9 cellular contexts compared by ENCODE assay signal in genomic region chr6:116101790-116102189, GRCh38. TPM values are rescaled to one million over a fixed set of nuclear protein-coding genes. Genes with fewer than 3 reads are reported as not detected.
DNase-seq lines count a peak whose midpoint lies in the region; ATAC-seq and TF ChIP-seq lines count a peak whose summit lies in the region.
"Had no signal": no experiment of that assay in that cellular context is flagged by ENCODE, and none has a peak within 500 bp of the region (broad histone marks: within the 10 kb centered on the region; RNA-seq: fewer than 3 reads in every experiment).

No MANE protein-coding gene starts in this region.

- H2AK9ac ChIP-seq in IMR-90 (replicated peaks; ENCODE audit: low read depth, low read length, poor library complexity), result no peak overlapping the region

- TF ChIP-seq CTCF in AG04450 (IDR thresholded peaks at IDR 0.05; ENCODE audit: low read depth, low read length) (no peak), IMR-90 (conservative IDR thresholded peaks at IDR 0.05; ENCODE audit: low read depth, low read length) (no peak), chondrocyte (IDR thresholded peaks at IDR 0.05) (no peak)

- no peak overlapping the region for H4K91ac ChIP-seq in IMR-90 (ENCODE audit: insufficient read depth, low read depth, low read length)

- H3K4me1 Mint-ChIP-seq in chondrocyte (ENCODE audit: low read depth) (peaks cover 38% of the 10 kb centered on the region), naive B cell (peaks cover 42 to 47% (median 45%) of the 10 kb centered on the region in 3 donors)

- dilution Hi-C loops in IMR-90 (cut with HindIII; ENCODE audit: low sequenced_read_pairs, unreplicated experiment), result no loop called here

- POLR2A ChIA-PET in AG04450 (lab: Yijun Ruan, JAX) (interaction anchor here (1.7 kb wide), 1 partner anchor 89 kb away, joined by 8 read pairs; no protein-coding TSS in a partner anchor), IMR-90 (lab: Charles Lee; ENCODE audit: unreplicated experiment) (no interaction called here)

- H3K36me3 ChIP-seq in IMR-90 (ENCODE audit: control insufficient read depth, insufficient read depth, low read length), result no peaks in the 10 kb centered on the region

- no peaks in the 10 kb centered on the region for H3K9me1 ChIP-seq in IMR-90 (ENCODE audit: insufficient read depth, low read length)

- H3K27ac Mint-ChIP-seq in chondrocyte (ENCODE audit: unreplicated experiment), result peak overlapping the region; percentile 71
- peak overlapping the region; percentile 23 to 97 (median 86) for H3K27ac Mint-ChIP-seq in naive B cell

- intact Hi-C loops in IMR-90 (cut with micrococcal nuclease), result no loop called here

- DNase-seq in AG04450 (ENCODE audit: low read depth, low spot score), result no peak
- no peak for DNase-seq in IMR-90
- no peak for DNase-seq in chondrocyte (ENCODE audit: low spot score)
- no peak for DNase-seq in naive B cell
- DNase-seq in HCEC 1CT, result no peak
- DNase-seq in cerebellar nuclear complex (lab: John Stamatoyannopoulos, UW), result no peak
- DNase-seq: islet precursor cell had no signal

- no peak for TF ChIP-seq POLR2A in IMR-90 (IDR thresholded peaks at IDR 0.05; ENCODE audit: low read depth, low read length)

- H3K18ac ChIP-seq in IMR-90 (ENCODE audit: low read depth, low read length), result no peak overlapping the region

- H3K79me1 ChIP-seq in IMR-90 (ENCODE audit: low read depth in 1 of 2, low read length in 2 of 2), result peaks cover 20 to 22% of the 10 kb centered on the region in 2 experiments; a peak in 3 of 4 replicates

- H3K4me3 Mint-ChIP-seq in chondrocyte (ENCODE audit: unreplicated experiment), result peak overlapping the region; percentile 80
- H3K4me3 Mint-ChIP-seq in naive B cell, result peak overlapping the region; percentile 88 to 97 (median 96)

- H3K14ac ChIP-seq in IMR-90 (replicated peaks; ENCODE audit: low read depth, low read length), result peak overlapping the region; percentile 63; the same call in 1 of the 2 replicates

- no peak for TF ChIP-seq RAD21 in IMR-90 (IDR thresholded peaks at IDR 0.05; ENCODE audit: low read length)

- no peaks in the 10 kb centered on the region for H3K9me3 Mint-ChIP-seq in chondrocyte (ENCODE audit: low read depth)
- H3K9me3 Mint-ChIP-seq in naive B cell, result peaks cover 0 to 1% (median under 1%) of the 10 kb centered on the region in 7 donors

- no peak overlapping the region for H3K27ac ChIP-seq in AG04450 (ENCODE audit: low read depth, low read length)
- no peak overlapping the region for H3K27ac ChIP-seq in IMR-90 (ENCODE audit: insufficient read depth, low read length)

- H2BK20ac ChIP-seq in IMR-90 (ENCODE audit: low read depth, low read length), result no peak overlapping the region

- H3K9me3 ChIP-seq in AG04450 (ENCODE audit: control insufficient read depth, insufficient read depth, low read length) (no peaks in the 10 kb centered on the region; the same call in 1 of the 2 replicates), IMR-90 (ENCODE audit: control insufficient read depth, insufficient read depth, low read length) (no peaks in the 10 kb centered on the region)

- no CpG with 5 or more reads among the region's 2 CpGs for WGBS in IMR-90 (ENCODE audit: extremely low coverage in 2 of 2, insufficient read length in 1 of 2), 2 experiments

- no peaks in the 10 kb centered on the region for H4K20me1 ChIP-seq in IMR-90 (ENCODE audit: insufficient read depth, low read length)

- H3K4ac ChIP-seq in IMR-90 (ENCODE audit: low read depth, low read length), result no peak overlapping the region

- peaks cover 18% of the 10 kb centered on the region for H3K4me1 ChIP-seq in IMR-90 (ENCODE audit: control insufficient read depth, insufficient read depth, low read length)

- no peak overlapping the region for H4K8ac ChIP-seq in IMR-90 (ENCODE audit: low read depth in 2 of 2, low read length in 2 of 2)

- no peak overlapping the region for H2BK5ac ChIP-seq in IMR-90 (ENCODE audit: low read depth, low read length, poor library complexity, severe bottlenecking)

- H3K23ac ChIP-seq in IMR-90 (ENCODE audit: low read depth, low read length), result peak overlapping the region; percentile 47; the same call in 1 of the 2 replicates

- no peaks in the 10 kb centered on the region for H3K27me3 Mint-ChIP-seq in chondrocyte (ENCODE audit: low read depth)
- no peaks in the 10 kb centered on the region for H3K27me3 Mint-ChIP-seq in naive B cell

- peak overlapping the region; percentile 36 for H2AFZ ChIP-seq in IMR-90 (replicated peaks; ENCODE audit: low read length, poor library complexity)

- no peak overlapping the region for H2BK15ac ChIP-seq in IMR-90 (ENCODE audit: low read depth, low read length)

- no peak overlapping the region for H2BK120ac ChIP-seq in IMR-90 (ENCODE audit: low read depth, low read length)

- BruUV-seq in IMR-90 (replicated peaks; lab: Mats Ljungman, UMichigan), result no TSS peak

- no peak overlapping the region for H3K56ac ChIP-seq in IMR-90 (ENCODE audit: extremely low read depth, insufficient read depth, low read length)

- H3K9ac ChIP-seq in IMR-90 (ENCODE audit: low read depth, low read length), result peak overlapping the region; percentile 81

- no peaks in the 10 kb centered on the region for H3K27me3 ChIP-seq in AG04450 (ENCODE audit: control insufficient read depth, insufficient read depth, low read length)
- H3K27me3 ChIP-seq in IMR-90 (ENCODE audit: control insufficient read depth, insufficient read depth, low read length), result no peaks in the 10 kb centered on the region

- CTCF ChIA-PET in AG04450 (lab: Charles Lee), result interaction anchor here (0.7 to 3.6 kb wide), 6 partner anchors 8 to 90 kb away, joined by 4 to 34 read pairs (median 10); partner anchors contain the start of gene FRK
- CTCF ChIA-PET in IMR-90 (lab: Yijun Ruan, JAX), result interaction anchor here (0.6 to 1.5 kb wide), 3 partner anchors 9 to 1722 kb away, joined by 3 to 8 read pairs (median 4); no protein-coding TSS in a partner anchor

- H3K36me3 Mint-ChIP-seq in chondrocyte (ENCODE audit: low read depth) (peaks cover 2% of the 10 kb centered on the region), naive B cell (peaks cover 0 to 7% of the 10 kb centered on the region in 2 donors)

- peak overlapping the region; percentile 96 for H3K4me2 ChIP-seq in IMR-90 (ENCODE audit: low read depth, low read length)

- H3K4me3 ChIP-seq in AG04450 (ENCODE audit: low read depth, low read length), result peak overlapping the region; percentile 89
- peak overlapping the region; percentile 89 for H3K4me3 ChIP-seq in IMR-90 (ENCODE audit: insufficient read depth, low read depth, low read length)

- ATAC-seq in IMR-90 (ENCODE audit: low read depth) (no peak), naive B cell (ENCODE audit: low read depth in 2 of 2) (no peak), GM18873 (IDR thresholded peaks at IDR 0.05; ENCODE audit: low FRiP score, unreplicated experiment) (no peak), HG02759 (IDR thresholded peaks at IDR 0.05; ENCODE audit: unreplicated experiment) (no peak)

- H4K5ac ChIP-seq in IMR-90 (ENCODE audit: low read depth, low read length), result peak overlapping the region; percentile 39; the same call in 1 of the 2 replicates

- in situ Hi-C loops in IMR-90 (cut with MboI; ENCODE audit: low sequenced_read_pairs), result no loop called here

- no peak overlapping the region for H2AK5ac ChIP-seq in IMR-90 (ENCODE audit: low read depth, low read length)

TF ChIP-seq in IMR-90, 13 proteins besides CTCF, POLR2A, EP300 and RAD21 (continues in another document):
- no peak for TF ChIP-seq FOS (IDR thresholded peaks at IDR 0.05; ENCODE audit: low read depth, low read length)
- no peak for TF ChIP-seq CHD1 (IDR thresholded peaks at IDR 0.05; ENCODE audit: low read depth, low read length)
- no peak for TF ChIP-seq MAZ (IDR thresholded peaks at IDR 0.05; ENCODE audit: borderline replicate concordance, low read depth, low read length)
- no peak for TF ChIP-seq MXI1 (IDR thresholded peaks at IDR 0.05; ENCODE audit: borderline replicate concordance, low read depth, low read length)
- no peak for TF ChIP-seq RCOR1 (IDR thresholded peaks at IDR 0.05; ENCODE audit: insufficient replicate concordance, low read length)
- no peak for TF ChIP-seq CEBPB (IDR thresholded peaks at IDR 0.05; ENCODE audit: low read depth, low read length)
- TF ChIP-seq SMC3 (IDR thresholded peaks at IDR 0.05; ENCODE audit: low read depth, low read length), result no peak
- TF ChIP-seq USF2 (IDR thresholded peaks at IDR 0.05; ENCODE audit: low read depth, low read length), result no peak
- TF ChIP-seq MAFK (IDR thresholded peaks at IDR 0.05; ENCODE audit: low read depth, low read length), result no peak

RNA-seq across cellular contexts. Expression of gene NT5DC1, which starts 1.1 kb away (rescaled TPM):
- polyA plus RNA-seq in AG04450 (2011; rRNA removed) (20.9 and 23.2 TPM in 2 replicates), IMR-90 (2012; rRNA removed) (12.0 and 16.8 TPM in 2 replicates), naive B cell (ENCODE audit: low read depth in 6 of 6) (10 to 100 TPM; 59.0 to 94.7 (median 72.8) TPM)
- 14.9 and 16.9 TPM in 2 replicates for polyA minus RNA-seq in AG04450 (2011; rRNA and poly(A)+ RNA removed)
- total RNA-seq in IMR-90 (2012; rRNA removed) (7.5 and 11.7 TPM in 2 replicates), chondrocyte (20.5 to 21.2 TPM (median 20.6 TPM) in 3 replicates)
- 6.8 and 12.6 TPM in 2 replicates for polyA plus RNA-seq in IMR-90 (2012; cell fraction: cytosol; rRNA removed)
- polyA plus RNA-seq in IMR-90 (2012; cell fraction: nucleus; rRNA removed; ENCODE audit: low replicate concordance), result 4.9 and 12.9 TPM in 2 replicates

RNA-seq across cellular contexts. Expression of gene COL10A1, which starts 24.1 kb away (rescaled TPM):
- polyA plus RNA-seq in AG04450 (2011; rRNA removed) (0.10 and 0.33 TPM in 2 replicates), IMR-90 (2012; rRNA removed) (0.05 and 0.70 TPM in 2 replicates), naive B cell (ENCODE audit: low read depth in 6 of 6) (under 1 TPM in 3 of 6 donors, not detected in 3; 0.12 to 0.18 (median 0.16) TPM)
- not detected in 2 replicates for polyA minus RNA-seq in AG04450 (2011; rRNA and poly(A)+ RNA removed)
- total RNA-seq in IMR-90 (2012; rRNA removed) (not detected in 2 replicates), chondrocyte (0.10 to 0.21 TPM in 2 of 3 replicates, not detected in the other)
- 0.01 TPM in 2 replicates for polyA plus RNA-seq in IMR-90 (2012; cell fraction: cytosol; rRNA removed)
- not detected in 2 replicates for polyA plus RNA-seq in IMR-90 (2012; cell fraction: nucleus; rRNA removed; ENCODE audit: low replicate concordance)

RNA-seq across cellular contexts. Expression of gene FRK, which starts 41.1 kb away (rescaled TPM):
- 0.31 and 0.43 TPM in 2 replicates for polyA plus RNA-seq in AG04450 (2011; rRNA removed)
- 0.87 and 1.4 TPM in 2 replicates for polyA minus RNA-seq in AG04450 (2011; rRNA and poly(A)+ RNA removed)
- total RNA-seq in IMR-90 (2012; rRNA removed), result under 0.01 TPM in 2 replicates
- under 0.01 and 0.02 TPM in 2 replicates for polyA plus RNA-seq in IMR-90 (2012; rRNA removed)
- 0.01 TPM in 1 of 2 replicates, not detected in the other for polyA plus RNA-seq in IMR-90 (2012; cell fraction: cytosol; rRNA removed)
- 0.02 and 0.09 TPM in 2 replicates for polyA plus RNA-seq in IMR-90 (2012; cell fraction: nucleus; rRNA removed; ENCODE audit: low replicate concordance)
- total RNA-seq in chondrocyte, result 0.60 to 1.1 TPM (median 1.1 TPM) in 3 replicates
- polyA plus RNA-seq in naive B cell (ENCODE audit: low read depth in 6 of 6), result not detected
